Comparison of ENCODE assay signal across 8 cellular contexts in the genomic region with DNA sequence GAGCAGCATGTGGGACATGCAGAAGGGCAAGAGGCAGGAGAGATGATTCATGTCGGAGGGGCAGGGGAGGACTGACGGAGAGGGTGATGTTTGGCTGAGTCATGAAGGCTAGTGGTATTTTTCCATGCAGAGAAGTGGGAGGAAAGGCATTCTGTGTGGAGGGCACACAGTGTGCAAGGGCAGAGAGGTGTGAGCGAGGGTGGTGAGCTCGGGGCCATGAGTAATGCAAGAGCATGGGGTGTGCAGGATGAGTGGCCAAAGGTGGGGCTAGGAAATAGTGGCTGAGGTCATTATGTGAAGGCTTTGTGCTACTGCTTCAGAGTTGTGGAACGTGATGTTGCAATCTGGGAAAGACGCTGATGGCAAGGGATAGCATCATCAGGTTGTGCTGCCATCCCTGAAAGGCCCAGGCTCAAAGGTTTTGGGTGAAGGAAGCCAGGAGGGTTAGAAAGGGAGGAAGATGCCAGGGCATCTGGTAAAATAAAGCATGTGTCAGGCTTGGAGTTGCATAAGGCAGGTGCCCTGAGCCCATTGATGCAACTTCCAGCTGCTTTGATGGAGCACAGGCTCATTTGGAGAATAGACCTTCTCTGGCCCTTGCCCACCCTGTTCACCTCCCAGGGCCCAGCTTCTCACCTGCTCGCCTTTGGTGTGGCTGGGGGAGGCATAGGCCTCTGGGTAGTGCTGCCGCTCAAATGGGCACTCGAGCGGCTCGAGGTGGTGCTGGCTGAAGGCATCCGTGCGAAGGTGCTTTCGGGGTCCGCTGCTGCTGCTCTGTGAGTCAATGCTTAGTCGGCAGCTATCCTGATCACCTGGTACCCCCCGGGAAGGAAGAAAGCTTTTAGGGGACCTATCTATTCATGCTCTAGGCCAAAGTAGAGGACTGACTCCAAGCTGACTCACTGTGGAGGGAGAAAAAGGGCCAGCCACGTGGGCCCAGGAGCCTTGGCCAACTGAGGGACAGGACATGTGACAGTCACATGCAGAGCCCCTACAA. TPM values are rescaled to one million over a fixed set of nuclear protein-coding genes. Genes with fewer than 3 reads are reported as not detected.
DNase-seq lines count a peak whose midpoint lies in the region; ATAC-seq and TF ChIP-seq lines count a peak whose summit lies in the region.

No MANE protein-coding gene starts in this region.

- H3K27me3 ChIP-seq in esophagus (ENCODE audit: control insufficient read depth in 1 of 2, insufficient read depth in 2 of 2, low read length in 2 of 2) (no peaks in the 10 kb centered on the region), upper lobe of right lung (no peaks in the 10 kb centered on the region)

- H3K36me3 ChIP-seq in esophagus (ENCODE audit: control insufficient read depth in 2 of 2, insufficient read depth in 2 of 2, low read length in 1 of 2) (no peaks in the 10 kb centered on the region), upper lobe of right lung (no peaks in the 10 kb centered on the region)

- peaks cover 9 to 18% of the 10 kb centered on the region in 2 donors for H3K4me1 ChIP-seq in esophagus (ENCODE audit: control insufficient read depth in 2 of 2, insufficient read depth in 2 of 2, low read length in 1 of 2)
- peaks cover 19% of the 10 kb centered on the region for H3K4me1 ChIP-seq in upper lobe of right lung

- H3K4me3 ChIP-seq in esophagus (ENCODE audit: low read depth in 1 of 2, low read length in 2 of 2) = no peak overlapping the region
- H3K4me3 ChIP-seq in upper lobe of right lung = no peak overlapping the region

- ATAC-seq in omental fat pad (ENCODE audit: low FRiP score) (peak; percentile 95), upper lobe of right lung (peak; percentile 84), GM21526 (IDR thresholded peaks at IDR 0.05; ENCODE audit: low FRiP score, unreplicated experiment) (no peak), GM18868 (IDR thresholded peaks at IDR 0.05; ENCODE audit: unreplicated experiment) (no peak)

- peak overlapping the region; percentile 82 to 97 for H3K27ac ChIP-seq in esophagus (ENCODE audit: low read depth in 2 of 2, low read length in 1 of 2)
- no peak overlapping the region for H3K27ac ChIP-seq in upper lobe of right lung

- WGBS in esophagus, 2 donors = 61 to 71% methylated on average over 18 of the region's 18 CpGs

- intact Hi-C loops in upper lobe of right lung (cut with DNase I) = loop anchor here (5.0 kb wide), 1 partner anchor 39 kb away; no protein-coding TSS in a partner anchor

- no peaks in the 10 kb centered on the region for H3K9me3 ChIP-seq in esophagus (ENCODE audit: control insufficient read depth in 2 of 2, insufficient read depth in 1 of 2, low read depth in 1 of 2, low read length in 1 of 2)
- no peaks in the 10 kb centered on the region for H3K9me3 ChIP-seq in upper lobe of right lung

- TF ChIP-seq CTCF in omental fat pad (IDR thresholded peaks at IDR 0.05) = no peak
- TF ChIP-seq CTCF in upper lobe of right lung (IDR thresholded peaks at IDR 0.05) = no peak

- DNase-seq in NCI-H2196 (lab: John Stamatoyannopoulos, UW; ENCODE audit: unreplicated experiment) (peak; percentile 26), NCI-H2196 treated with DMSO at 0.1 percent for 48 hours (lab: John Stamatoyannopoulos, UW; ENCODE audit: unreplicated experiment) (no peak), omental fat pad (ENCODE audit: low spot score) (peak; percentile 67), upper lobe of right lung (peak; percentile 76)
- DNase-seq in activated CD4-positive, alpha-beta T cell treated with anti-CD3 and anti-CD28 coated beads for 48 hours = peak; percentile 80

RNA-seq across cellular contexts. Expression of a gene that starts 37.5 kb away (rescaled TPM):
- polyA plus RNA-seq in esophagus = 1 to 10 TPM in 1 of 2 donors, under 1 TPM in 1; 0.28 to 4.0 TPM
- total RNA-seq in omental fat pad (1 to 10 TPM; 2.8 to 9.4 (median 5.8) TPM), upper lobe of right lung (1.6 TPM)

Comparison
In these comparisons a context has a peak if more than half of its experiments do, and no peak if none do; other contexts are left out.
1. ATAC-seq: peak in omental fat pad (single experiment) and upper lobe of right lung (single experiment); none in GM21526 (single experiment) and GM18868 (single experiment).